ENCODE assay signal across 9 cellular contexts in genomic region chr1:16074217-16074616, GRCh38. TPM values are rescaled to one million over a fixed set of nuclear protein-coding genes. Genes with fewer than 3 reads are reported as not detected.
A peak's percentile ranks its signal among the peaks of the same experiment; 100 is the strongest.
DNase-seq lines count a peak whose midpoint lies in the region; ATAC-seq and TF ChIP-seq lines count a peak whose summit lies in the region.
"Had no signal": no experiment of that assay in that cellular context is flagged by ENCODE, and none has a peak within 500 bp of the region (broad histone marks: within the 10 kb centered on the region; RNA-seq: fewer than 3 reads in every experiment).

No MANE protein-coding gene starts in this region.

- no peak for ATAC-seq in central memory CD8-positive, alpha-beta T cell (replicated peaks; ENCODE audit: extremely low read depth, poor library complexity, severe bottlenecking)
- no peak for ATAC-seq in GM21526 (IDR thresholded peaks at IDR 0.05; ENCODE audit: low FRiP score, unreplicated experiment)
- no peak for ATAC-seq in HG03378 (IDR thresholded peaks at IDR 0.05; ENCODE audit: unreplicated experiment)

- H3K36me3 Mint-ChIP-seq in Calu3 (ENCODE audit: insufficient read depth, unreplicated experiment) (no peaks in the 10 kb centered on the region), nephron progenitor cell (ENCODE audit: low read depth) (no peaks in the 10 kb centered on the region)
- peaks cover 5% of the 10 kb centered on the region for H3K36me3 Mint-ChIP-seq in central memory CD8-positive, alpha-beta T cell (ENCODE audit: insufficient read depth)

- no TSS peak for BruUV-seq in Calu3 (replicated peaks; lab: Mats Ljungman, UMichigan)

- CTCF ChIA-PET in Calu3 (lab: Charles Lee), result no interaction called here

- no peak for DNase-seq in Calu3
- no peak for DNase-seq in central memory CD8-positive, alpha-beta T cell (ENCODE audit: low spot score in 2 of 2)
- DNase-seq in nephron progenitor cell, result no peak
- DNase-seq in kidney glomerular epithelial cell (lab: John Stamatoyannopoulos, UW), result no peak
- DNase-seq: NCI-H446 had no signal

- H3K4me3 ChIP-seq in HUES64 (ENCODE audit: low read length), result peak overlapping the region; percentile 64

- peak overlapping the region; percentile 39 for H3K4me3 Mint-ChIP-seq in Calu3 (ENCODE audit: low read depth, unreplicated experiment)
- H3K4me3 Mint-ChIP-seq in central memory CD8-positive, alpha-beta T cell, result peak overlapping the region; percentile 27
- peak overlapping the region; percentile 85 for H3K4me3 Mint-ChIP-seq in nephron progenitor cell
- H3K4me3 Mint-ChIP-seq: dendritic cell treated with granulocyte-macrophage colony-stimulating factor and Interleukin-4, amounts not matched to agents 40 ng/mL and 50 ng/mL, for 4 days had no signal

- H3K27me3 Mint-ChIP-seq in Calu3 (ENCODE audit: unreplicated experiment) (no peaks in the 10 kb centered on the region), nephron progenitor cell (ENCODE audit: low read depth, poor library complexity) (peaks cover 55% of the 10 kb centered on the region)
- no peaks in the 10 kb centered on the region for H3K27me3 Mint-ChIP-seq in central memory CD8-positive, alpha-beta T cell

- H3K27ac Mint-ChIP-seq in Calu3 (ENCODE audit: unreplicated experiment) (peak overlapping the region; percentile 82), nephron progenitor cell (no peak overlapping the region)
- no peak overlapping the region for H3K27ac Mint-ChIP-seq in central memory CD8-positive, alpha-beta T cell (ENCODE audit: low read depth)
- H3K27ac Mint-ChIP-seq: dendritic cell treated with granulocyte-macrophage colony-stimulating factor and Interleukin-4, amounts not matched to agents 40 ng/mL and 50 ng/mL, for 4 days had no signal

- TF ChIP-seq CTCF in Calu3 (IDR thresholded peaks at IDR 0.05; ENCODE audit: unreplicated experiment) (no peak), nephron progenitor cell (IDR thresholded peaks at IDR 0.05) (no peak)

- H3K36me3 ChIP-seq in HUES64 (ENCODE audit: insufficient read depth, low read length), result no peaks in the 10 kb centered on the region

- H3K27ac ChIP-seq in HUES64 (ENCODE audit: low read depth, low read length), result no peak overlapping the region

- H3K9ac ChIP-seq in HUES64 (ENCODE audit: low read depth, low read length), result no peak overlapping the region

- 64% methylated on average over 5 of the region's 5 CpGs for WGBS in HUES64

- H3K9me3 Mint-ChIP-seq in Calu3 (ENCODE audit: low read depth, unreplicated experiment) (no peaks in the 10 kb centered on the region), nephron progenitor cell (no peaks in the 10 kb centered on the region)
- H3K9me3 Mint-ChIP-seq in central memory CD8-positive, alpha-beta T cell, result no peaks in the 10 kb centered on the region
- H3K9me3 Mint-ChIP-seq: dendritic cell treated with granulocyte-macrophage colony-stimulating factor and Interleukin-4, amounts not matched to agents 40 ng/mL and 50 ng/mL, for 4 days had no signal

- H3K9me3 ChIP-seq in HUES64 (ENCODE audit: insufficient read depth, low read depth, low read length), result no peaks in the 10 kb centered on the region

- intact Hi-C loops in Calu3 (cut with micrococcal nuclease; ENCODE audit: unreplicated experiment), result no loop called here

- 0 out of 2 replicates have a peak, but pooled peaks cover 8% of the 10 kb centered on the region for H3K4me1 ChIP-seq in HUES64 (ENCODE audit: insufficient read depth, low read length)

- H3K4me1 Mint-ChIP-seq in Calu3 (ENCODE audit: low read depth, unreplicated experiment) (peaks cover 23% of the 10 kb centered on the region), nephron progenitor cell (peaks cover 30% of the 10 kb centered on the region)
- H3K4me1 Mint-ChIP-seq in central memory CD8-positive, alpha-beta T cell, result peaks cover 34% of the 10 kb centered on the region

- H3K27me3 ChIP-seq in HUES64 (ENCODE audit: insufficient read depth, low read length), result peaks cover 47% of the 10 kb centered on the region

RNA-seq across cellular contexts. Expression of gene FAM131C, which starts 0.8 kb away (rescaled TPM):
- total RNA-seq in Calu3 (2022), result 0.93 and 0.94 TPM in 2 replicates
- 0.65 TPM for polyA plus RNA-seq in HUES64 (2013, experiment 1 of 2)
- polyA plus RNA-seq in HUES64 (2013, experiment 2 of 2), result 1.1 TPM

RNA-seq across cellular contexts. Expression of gene CLCNKB, which starts 30.6 kb away (rescaled TPM):
- total RNA-seq in Calu3 (2022), result not detected in 2 replicates
- 0.95 TPM for polyA plus RNA-seq in HUES64 (2013, experiment 1 of 2)
- 1.5 TPM for polyA plus RNA-seq in HUES64 (2013, experiment 2 of 2)

RNA-seq across cellular contexts. Expression of gene CLCNKA, which starts 52.4 kb away (rescaled TPM):
- total RNA-seq in Calu3 (2022), result not detected in 2 replicates
- 0.35 TPM for polyA plus RNA-seq in HUES64 (2013, experiment 1 of 2)
- polyA plus RNA-seq in HUES64 (2013, experiment 2 of 2), result 0.44 TPM

RNA-seq across cellular contexts. Expression of gene HSPB7, which starts 56.4 kb away (rescaled TPM):
- total RNA-seq in Calu3 (2022), result not detected in 2 replicates
- not detected for polyA plus RNA-seq in HUES64 (2013, experiment 1 of 2)
- polyA plus RNA-seq in HUES64 (2013, experiment 2 of 2), result not detected

Comparison
In these comparisons a context has a peak if more than half of its experiments do, and no peak if none do; other contexts are left out.
1. H3K4me3 Mint-ChIP-seq: peak in every context shown above with its lines; median percentile 85 in nephron progenitor cell; 39 in Calu3; 27 in central memory CD8-positive, alpha-beta T cell.